In the genomic region with DNA sequence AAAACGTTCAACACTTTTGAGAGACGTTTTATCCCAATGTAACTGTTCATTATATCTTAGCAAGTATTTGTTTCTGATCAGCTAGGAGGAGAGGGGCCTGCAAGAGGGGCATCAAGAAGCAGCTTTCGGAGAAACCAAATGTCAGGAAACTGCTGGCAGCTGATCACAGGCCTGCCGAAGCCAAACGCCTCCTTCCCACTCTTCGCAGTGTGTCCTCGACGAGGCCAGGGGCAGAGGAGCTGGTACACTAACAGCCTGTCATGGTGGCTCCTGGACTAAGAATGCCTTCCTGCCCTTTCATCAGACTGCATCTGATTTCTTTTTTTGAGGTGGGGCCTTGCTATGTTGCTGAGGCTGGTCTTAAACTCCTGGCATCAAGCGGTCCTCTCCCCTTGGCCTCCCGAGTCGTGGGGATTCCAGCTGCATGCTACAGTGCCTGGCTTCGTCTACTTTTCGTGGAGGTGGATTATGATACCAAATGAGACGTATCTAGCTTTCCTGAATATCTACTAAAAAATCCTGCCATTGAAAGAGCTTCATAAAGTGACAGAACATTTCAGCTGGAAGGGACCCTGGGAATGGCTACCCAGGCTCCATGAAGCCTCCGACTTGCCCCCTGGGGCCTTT, we compare ENCODE assay signal across 1 cellular context.
TF ChIP-seq lines count a peak whose summit lies in the region.

No MANE protein-coding gene starts in this region.

TF ChIP-seq in endothelial cell of umbilical vein, 7 proteins besides CTCF, POLR2A, EP300 and RAD21:
- TF ChIP-seq EZH2 (IDR thresholded peaks at IDR 0.05; ENCODE audit: borderline replicate concordance, low read depth, low read length, severe bottlenecking) (no peak), GATA2 (IDR thresholded peaks at IDR 0.05; ENCODE audit: insufficient read depth, insufficient read length, low read depth, low read length) (no peak), POLR2AphosphoS5 (IDR thresholded peaks at IDR 0.05; ENCODE audit: insufficient read depth, low read depth, low read length) (no peak), FOS (IDR thresholded peaks at IDR 0.05; ENCODE audit: borderline replicate concordance, insufficient read depth, low read length) (no peak), JUN (IDR thresholded peaks at IDR 0.05; ENCODE audit: borderline replicate concordance, insufficient read depth, insufficient read length, low read depth) (no peak), MYC (IDR thresholded peaks at IDR 0.05; ENCODE audit: low read depth, low read length) (no peak)
- TF ChIP-seq, protein P1, sequence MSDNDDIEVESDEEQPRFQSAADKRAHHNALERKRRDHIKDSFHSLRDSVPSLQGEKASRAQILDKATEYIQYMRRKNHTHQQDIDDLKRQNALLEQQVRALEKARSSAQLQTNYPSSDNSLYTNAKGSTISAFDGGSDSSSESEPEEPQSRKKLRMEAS (IDR thresholded peaks at IDR 0.05; ENCODE audit: insufficient read depth, insufficient read length), result no peak
